In genomic region chr6:70672549-70672948, GRCh38 we compare ENCODE assay signal across 1 cellular context.
TF ChIP-seq lines count a peak whose summit lies in the region.

No MANE protein-coding gene starts in this region.

TF ChIP-seq in H1, 55 proteins besides CTCF, POLR2A, EP300 and RAD21 (continued from another document):
- no peak for TF ChIP-seq GABPA (IDR thresholded peaks at IDR 0.05; ENCODE audit: borderline replicate concordance, insufficient read depth, low read length)
